ENCODE assay signal across 11 cellular contexts in genomic region chr2:182951948-182952663, GRCh38.
DNase-seq lines count a peak whose midpoint lies in the region; ATAC-seq and TF ChIP-seq lines count a peak whose summit lies in the region.
"Had no signal": no experiment of that assay in that cellular context is flagged by ENCODE, and none has a peak within 500 bp of the region (broad histone marks: within the 10 kb centered on the region; RNA-seq: fewer than 3 reads in every experiment).

No MANE protein-coding gene starts in this region.

- H3K79me2 ChIP-seq in MM.1S (ENCODE audit: low read length) (no peaks in the 10 kb centered on the region), osteoblast (ENCODE audit: insufficient read depth, low read length) (peaks cover 9% of the 10 kb centered on the region)

- ATAC-seq in T-helper 17 cell (no peak), HG03045 (IDR thresholded peaks at IDR 0.05; ENCODE audit: unreplicated experiment) (no peak)

- H3K36me3 ChIP-seq in MM.1S (replicated peaks; ENCODE audit: insufficient read depth, low read length) (no peaks in the 10 kb centered on the region), osteoblast (ENCODE audit: insufficient read depth, low read length) (peaks cover 20% of the 10 kb centered on the region)

- TF ChIP-seq CTCF in MM.1S (IDR thresholded peaks at IDR 0.05; ENCODE audit: low read length) (no peak), osteoblast (IDR thresholded peaks at IDR 0.05; ENCODE audit: extremely low read depth, low read depth, low read length) (no peak)

- H3K27ac ChIP-seq in MM.1S (ENCODE audit: low read length) (peak overlapping the region; percentile 26; the same call in 1 of the 2 replicates), osteoblast (ENCODE audit: low read depth, low read length) (peak overlapping the region; percentile 5)
- H3K27ac ChIP-seq: esophagus muscularis mucosa had no signal

- no peak overlapping the region for H3K27ac Mint-ChIP-seq in T-helper 17 cell

- peaks cover 11% of the 10 kb centered on the region; the same call in 1 of the 2 replicates for H3F3A ChIP-seq in MM.1S (ENCODE audit: insufficient read depth, low read length)

- H3K27me3 ChIP-seq in MM.1S (replicated peaks; ENCODE audit: insufficient read depth, low read length) (no peaks in the 10 kb centered on the region; the same call in 1 of the 2 replicates), osteoblast (ENCODE audit: insufficient read depth, low read length) (no peaks in the 10 kb centered on the region)
- H3K27me3 ChIP-seq: esophagus muscularis mucosa had no signal

- H3K9me2 ChIP-seq in MM.1S (replicated peaks; ENCODE audit: insufficient read depth, low read length): no peaks in the 10 kb centered on the region

- H3K9me3 ChIP-seq in MM.1S (replicated peaks; ENCODE audit: insufficient read depth, low read length): no peaks in the 10 kb centered on the region
- no peaks in the 10 kb centered on the region for H3K9me3 ChIP-seq in osteoblast (ENCODE audit: low read depth, low read length)
- H3K9me3 ChIP-seq in T-helper 17 cell (ENCODE audit: control insufficient read depth, low read length, poor library complexity, severe bottlenecking): no peaks in the 10 kb centered on the region
- H3K9me3 ChIP-seq: esophagus muscularis mucosa had no signal

- no peak overlapping the region for H3K4me3 ChIP-seq in MM.1S (ENCODE audit: low read length)
- H3K4me3 ChIP-seq in osteoblast (ENCODE audit: insufficient read depth, low read length): no peak overlapping the region
- H3K4me3 ChIP-seq: esophagus muscularis mucosa had no signal

- H3K27me3 Mint-ChIP-seq in T-helper 17 cell: no peaks in the 10 kb centered on the region
- H3K27me3 Mint-ChIP-seq: natural killer cell treated with Interleukin-12 subunit alpha and Interleukin-12 subunit beta and Interleukin-15 and Interleukin-18, amount 100 ng/mL, for 72 hours had no signal

- no peak overlapping the region for H3K4me3 Mint-ChIP-seq in T-helper 17 cell
- H3K4me3 Mint-ChIP-seq: natural killer cell treated with Interleukin-12 subunit alpha and Interleukin-12 subunit beta and Interleukin-15 and Interleukin-18, amount 100 ng/mL, for 72 hours had no signal

- H2AFZ ChIP-seq in MM.1S (ENCODE audit: low read length): no peak overlapping the region
- H2AFZ ChIP-seq in osteoblast (ENCODE audit: low read length): no peak overlapping the region

- H3K4me1 ChIP-seq in MM.1S (ENCODE audit: low read length): peaks cover 12% of the 10 kb centered on the region
- peaks cover 26% of the 10 kb centered on the region for H3K4me1 ChIP-seq in osteoblast (ENCODE audit: insufficient read depth, low read length)

- DNase-seq in GM19240 (ENCODE audit: insufficient read length, low spot score): peak; percentile 1
- peak; percentile 16 for DNase-seq in HCEC 1CT
- peak; percentile 83 for DNase-seq in MM.1S
- DNase-seq in osteoblast (ENCODE audit: insufficient read length, low spot score, missing footprints): peak; percentile 19
- DNase-seq in cortex of kidney (lab: John Stamatoyannopoulos, UW): no peak
- no peak for DNase-seq in T-helper 17 cell
- DNase-seq: amygdala, NCI-H526 had no signal

- H4K20me1 ChIP-seq in MM.1S (ENCODE audit: insufficient read depth, low read length) (no peaks in the 10 kb centered on the region), osteoblast (ENCODE audit: insufficient read depth, low read length) (peaks cover 28% of the 10 kb centered on the region)

- peaks cover 6% of the 10 kb centered on the region for H3K4me1 Mint-ChIP-seq in T-helper 17 cell

- H3K36me3 Mint-ChIP-seq in T-helper 17 cell (ENCODE audit: low read depth): peaks cover 3% of the 10 kb centered on the region
- H3K36me3 Mint-ChIP-seq: natural killer cell treated with Interleukin-12 subunit alpha and Interleukin-12 subunit beta and Interleukin-15 and Interleukin-18, amount 100 ng/mL, for 72 hours had no signal

- H3K9ac ChIP-seq in MM.1S (ENCODE audit: low read length): no peak overlapping the region

- peak overlapping the region; percentile 61 for H3K4me2 ChIP-seq in MM.1S (ENCODE audit: low read depth, low read length)
- peak overlapping the region; percentile 41 for H3K4me2 ChIP-seq in osteoblast (ENCODE audit: insufficient read depth, low read length)

Comparison
In these comparisons a context has a peak if more than half of its experiments do, and no peak if none do; other contexts are left out.
1. DNase-seq: peak in GM19240 (single experiment), HCEC 1CT (single experiment), MM.1S (single experiment) and osteoblast (single experiment); none in cortex of kidney (single experiment) and T-helper 17 cell (0 of 3).